Comparison of ENCODE assay signal across 18 cellular contexts in genomic region chr3:155746703-155747102, GRCh38. TPM values are rescaled to one million over a fixed set of nuclear protein-coding genes. Genes with fewer than 3 reads are reported as not detected.
DNase-seq lines count a peak whose midpoint lies in the region; ATAC-seq, FAIRE-seq and TF ChIP-seq lines count a peak whose summit lies in the region.
"Had no signal": no experiment of that assay in that cellular context is flagged by ENCODE, and none has a peak within 500 bp of the region (broad histone marks: within the 10 kb centered on the region; RNA-seq: fewer than 3 reads in every experiment).

No MANE protein-coding gene starts in this region.

- no peaks in the 10 kb centered on the region for H3K79me1 ChIP-seq in H1 (ENCODE audit: low read depth, low read length)

- H3K36me3 ChIP-seq in ES-I3 (ENCODE audit: insufficient read depth, low read length) (no peaks in the 10 kb centered on the region), H1 (ENCODE audit: control insufficient read depth in 2 of 4, insufficient read depth in 4 of 4, low read length in 3 of 4) (no peaks in the 10 kb centered on the region), neural cell (ENCODE audit: insufficient read depth, low read length) (no peaks in the 10 kb centered on the region), small intestine (ENCODE audit: control insufficient read depth in 2 of 2, insufficient read depth in 2 of 2, low read length in 2 of 2) (no peaks in the 10 kb centered on the region)
- H3K36me3 ChIP-seq: SJCRH30 had no signal

- ATAC-seq in GM21447 (IDR thresholded peaks at IDR 0.05; ENCODE audit: unreplicated experiment) (no peak), GM21737 (IDR thresholded peaks at IDR 0.05; ENCODE audit: unreplicated experiment) (no peak)

- no peak overlapping the region for H2AK5ac ChIP-seq in H1 (ENCODE audit: low read depth, low read length)

- no peak overlapping the region for H2BK120ac ChIP-seq in H1 (replicated peaks; ENCODE audit: low read depth, low read length)

- H4K20me1 ChIP-seq in H1 (replicated peaks in 1 of 2; ENCODE audit: control insufficient read depth in 1 of 2, insufficient read depth in 2 of 2, low read length in 2 of 2) (no peaks in the 10 kb centered on the region), neural cell (ENCODE audit: insufficient read depth) (no peaks in the 10 kb centered on the region)

- H2AFZ ChIP-seq in H1 (ENCODE audit: low read length) (no peak overlapping the region), neural cell (ENCODE audit: low read depth, low read length) (no peak overlapping the region)
- H2AFZ ChIP-seq: GM23248 had no signal

- H2BK20ac ChIP-seq in H1 (ENCODE audit: low read length), result no peak overlapping the region

- H3K4me2 ChIP-seq in H1 (ENCODE audit: insufficient read depth in 1 of 2, low read depth in 2 of 2, low read length in 2 of 2), result peak overlapping the region; percentile 78 to 94
- H3K4me2 ChIP-seq in neural cell (ENCODE audit: low read length), result peak overlapping the region; percentile 57

- peak overlapping the region; percentile 91; the same call in 1 of the 2 replicates for H3K9ac ChIP-seq in ES-I3 (ENCODE audit: low read depth, low read length)
- no peak overlapping the region for H3K9ac ChIP-seq in H1 (replicated peaks in 1 of 4; ENCODE audit: extremely low read depth in 1 of 4, low read depth in 3 of 4, low read length in 3 of 4)
- no peak overlapping the region for H3K9ac ChIP-seq in neural cell (ENCODE audit: low read length)
- H3K9ac ChIP-seq: GM23248 had no signal

- H3K4me3 ChIP-seq in H1 (ENCODE audit: extremely low read depth in 1 of 4, insufficient read depth in 2 of 4, low read depth in 3 of 4, low read length in 4 of 4), result peak overlapping the region in 1 of 4 experiments; percentile 56; a peak in 2 of 8 replicates
- H3K4me3 ChIP-seq in neural cell (ENCODE audit: low read length), result no peak overlapping the region
- H3K4me3 ChIP-seq in small intestine (ENCODE audit: low read depth in 1 of 2, low read length in 2 of 2), result no peak overlapping the region
- H3K4me3 ChIP-seq: GM23248 had no signal

- H3K56ac ChIP-seq in H1 (replicated peaks; ENCODE audit: insufficient read length, low read depth, low read length), result peak overlapping the region; percentile 36

- H3K27ac ChIP-seq in H1 (ENCODE audit: low read depth, low read length) (no peak overlapping the region), neural cell (ENCODE audit: low read length) (no peak overlapping the region), small intestine (ENCODE audit: low read depth in 1 of 2, low read length in 1 of 2) (no peak overlapping the region)
- H3K27ac ChIP-seq: GM23248, SJCRH30 had no signal

- H3K9me3 ChIP-seq in ES-I3 (ENCODE audit: control insufficient read depth, insufficient read depth, low read length), result no peaks in the 10 kb centered on the region
- H3K9me3 ChIP-seq in H1 (ENCODE audit: insufficient read depth in 2 of 2, low read depth in 1 of 2, low read length in 1 of 2), result no peaks in the 10 kb centered on the region
- no peaks in the 10 kb centered on the region for H3K9me3 ChIP-seq in neural cell (ENCODE audit: low read length)
- H3K9me3 ChIP-seq in small intestine (ENCODE audit: control insufficient read depth, low read depth), result no peaks in the 10 kb centered on the region
- H3K9me3 ChIP-seq: Caco-2, SJCRH30 had no signal

- H3K4me1 ChIP-seq in ES-I3 (ENCODE audit: insufficient read depth, low read length) (peaks cover 24% of the 10 kb centered on the region), H1 (replicated peaks in 1 of 4; ENCODE audit: control insufficient read depth in 3 of 4, insufficient read depth in 4 of 4, low read length in 3 of 4) (peaks cover 5 to 14% (median 11%) of the 10 kb centered on the region in 4 experiments; a peak in 6 of 7 replicates), small intestine (ENCODE audit: control insufficient read depth in 2 of 2, insufficient read depth in 1 of 2, low read depth in 1 of 2, low read length in 1 of 2) (no peaks in the 10 kb centered on the region)

- no peak overlapping the region for H2BK12ac ChIP-seq in H1 (ENCODE audit: low read depth, low read length)

- TF ChIP-seq RAD21 in H1 (IDR thresholded peaks at IDR 0.05 in 1 of 2, conservative IDR thresholded peaks at IDR 0.05 in 1 of 2; ENCODE audit: low read depth in 2 of 2, low read length in 2 of 2) (no peak), neural cell (conservative IDR thresholded peaks at IDR 0.05) (no peak)

- no peak overlapping the region for H4K91ac ChIP-seq in H1 (replicated peaks; ENCODE audit: insufficient read length, low read length)

- no peak overlapping the region for H3K14ac ChIP-seq in H1 (ENCODE audit: insufficient read length)

- no peak for TF ChIP-seq POLR2A in H1 (IDR thresholded peaks at IDR 0.05; ENCODE audit: control extremely low read depth in 1 of 2, low read depth in 2 of 2, low read length in 2 of 2)

- TF ChIP-seq CTCF in H1 (IDR thresholded peaks at IDR 0.05; ENCODE audit: control extremely low read depth in 1 of 3, insufficient read depth in 1 of 3, low read depth in 1 of 3, low read length in 3 of 3), result no peak
- TF ChIP-seq CTCF in neural cell (IDR thresholded peaks at IDR 0.05; ENCODE audit: poor library complexity, severe bottlenecking), result no peak

- CTCF ChIA-PET in HEK293T (lab: Yijun Ruan, JAX) (no interaction called here), H1 (lab: Charles Lee; ENCODE audit: partially characterized antibody) (interaction anchor here (0.7 to 3.8 kb wide), 5 partner anchors 8 to 106 kb away, joined by 3 to 19 read pairs (median 3); partner anchors contain the start of gene C3orf33)

- POLR2A ChIA-PET in HEK293T (lab: Yijun Ruan, JAX), result interaction anchor here (1.0 to 1.9 kb wide), 2 partner anchors 9 to 59 kb away, joined by 3 to 7 read pairs; partner anchors contain the start of gene C3orf33
- POLR2A ChIA-PET in H1 (lab: Charles Lee; ENCODE audit: partially characterized antibody), result interaction anchor here (0.6 to 2.5 kb wide), 4 partner anchors 59 to 177 kb away, joined by 3 to 10 read pairs (median 4); partner anchors contain the start of gene C3orf33

- H3K27me3 ChIP-seq in H1 (replicated peaks in 1 of 4; ENCODE audit: control insufficient read depth in 3 of 4, extremely low read depth in 1 of 4, insufficient read depth in 3 of 4, low read length in 3 of 4) (no peaks in the 10 kb centered on the region), neural cell (ENCODE audit: insufficient read depth, low read depth, low read length) (no peaks in the 10 kb centered on the region), small intestine (ENCODE audit: control insufficient read depth in 2 of 2, insufficient read depth in 2 of 2, low read length in 2 of 2) (peaks cover 0 to 8% of the 10 kb centered on the region in 2 donors)
- H3K27me3 ChIP-seq: SJCRH30 had no signal

- peak overlapping the region; percentile 5 for H4K5ac ChIP-seq in H1 (ENCODE audit: insufficient read length, low read depth, low read length)

- H3K9me2 ChIP-seq in neural cell (ENCODE audit: insufficient read depth, low read length), result no peaks in the 10 kb centered on the region

- H2BK15ac ChIP-seq in H1 (ENCODE audit: low read length), result no peak overlapping the region

- H3K79me2 ChIP-seq in H1 (ENCODE audit: control insufficient read depth in 1 of 2, insufficient read depth in 2 of 2, low read length in 2 of 2) (peaks cover 0 to 20% of the 10 kb centered on the region in 2 experiments; a peak in 2 of 4 replicates), neural cell (replicated peaks; ENCODE audit: insufficient read depth, low read length) (peaks cover 26% of the 10 kb centered on the region)

- peaks cover 8% of the 10 kb centered on the region for H3K23me2 ChIP-seq in H1 (ENCODE audit: low read depth, low read length)

- H3K4ac ChIP-seq in H1 (replicated peaks; ENCODE audit: insufficient read length, low read depth, low read length), result no peak overlapping the region

- DNase-seq in HEK293T (ENCODE audit: extremely low spot score), result no peak
- DNase-seq in H1 (ENCODE audit: low read depth in 1 of 2, low spot score in 2 of 2), result no peak
- no peak for DNase-seq in NCI-H2196 (lab: John Stamatoyannopoulos, UW; ENCODE audit: unreplicated experiment)
- no peak for DNase-seq in small intestine
- DNase-seq: ACHN; Caco-2; DMS153; GM23248; HFFc6; NCI-H1092; NCI-H345; NCI-H526; NK-92 treated with Interleukin-12 subunit alpha and Interleukin-12 subunit beta, amount 100 ng/mL, for 24 hours; SJCRH30 had no signal

- no peak overlapping the region for H2BK5ac ChIP-seq in H1 (ENCODE audit: low read depth, low read length)

- TF ChIP-seq EP300 in H1 (IDR thresholded peaks at IDR 0.05; ENCODE audit: borderline replicate concordance in 1 of 2, low read depth in 2 of 2, low read length in 2 of 2) (no peak), neural cell (conservative IDR thresholded peaks at IDR 0.05; ENCODE audit: poor library complexity, severe bottlenecking) (no peak)

- H3K23ac ChIP-seq in H1 (ENCODE audit: insufficient read length), result no peak overlapping the region

- H3K18ac ChIP-seq in H1 (ENCODE audit: extremely low read depth, low read length), result no peak overlapping the region

- no peak overlapping the region for H4K8ac ChIP-seq in H1 (ENCODE audit: extremely low read depth, insufficient read depth, low read length)

- FAIRE-seq in H1 (lab: Jason Lieb, UNC) (no peak), small intestine (lab: Jason Lieb, UNC) (no peak)

- WGBS in H1 (ENCODE audit: extremely low coverage in 1 of 2, insufficient coverage in 1 of 2, insufficient read length in 1 of 2, insufficient replicate concordance in 2 of 2, low coverage in 1 of 2, low lambda C conversion rate in 2 of 2, missing lambda C conversion rate in 1 of 2), 2 experiments, result 54% methylated on average over 1 of the region's 1 CpG; no CpG with 5 or more reads in 1 of the 2 experiments
- 78 to 96% (median 82%) methylated on average over 1 of the region's 1 CpG for WGBS in small intestine, 3 donors

- peaks cover 6% of the 10 kb centered on the region for H3F3A ChIP-seq in neural cell (ENCODE audit: insufficient read depth, low read length, poor library complexity, severe bottlenecking)

RNA-seq across cellular contexts. Expression of gene PLCH1, which starts 1.8 kb away (rescaled TPM):
- 17.2 and 17.4 TPM in 2 replicates for total RNA-seq in H1 (2021; fragmentation: NEBNext Ultra II Directional; extraction: Animal tissue kit (Norgen Biotek cat#: 25700))
- 5.0 and 5.8 TPM in 2 replicates for polyA plus RNA-seq in H1 (2011; rRNA removed)
- polyA plus RNA-seq in H1 (2011; cell fraction: cytosol; rRNA removed), result 9.4 TPM
- polyA plus RNA-seq in H1 (2011; cell fraction: nucleus; rRNA removed), result 11.0 TPM
- 6.4 to 11.7 TPM (median 9.4 TPM) in 4 replicates for polyA plus RNA-seq in H1 (2012, experiment 1 of 2)
- polyA plus RNA-seq in H1 (2012, experiment 2 of 2), result 0.70 TPM
- polyA plus RNA-seq in H1 (2013, experiment 1 of 2), result 5.1 TPM
- 5.5 TPM for polyA plus RNA-seq in H1 (2013, experiment 2 of 2)
- polyA minus RNA-seq in H1 (2011; rRNA and poly(A)+ RNA removed), result 41.0 and 52.3 TPM in 2 replicates
- 19.7 TPM for polyA minus RNA-seq in H1 (2011; cell fraction: cytosol; rRNA and poly(A)+ RNA removed)
- polyA minus RNA-seq in H1 (2011; cell fraction: nucleus; rRNA and poly(A)+ RNA removed), result 39.3 TPM
- polyA plus RNA-seq in neural cell, result 12.1 and 13.5 TPM in 2 replicates
- polyA minus RNA-seq in neural cell, result 50.9 and 54.8 TPM in 2 replicates
- polyA plus RNA-seq in small intestine, result 1 to 10 TPM; 1.4 to 3.1 (median 2.5) TPM
- total RNA-seq: GM23248, HFFc6 had no signal
- polyA plus RNA-seq: GM23248 had no signal

RNA-seq across cellular contexts. Expression of gene C3orf33, which starts 59.4 kb away (rescaled TPM):
- total RNA-seq in H1 (2021; fragmentation: NEBNext Ultra II Directional; extraction: Animal tissue kit (Norgen Biotek cat#: 25700)), result 2.4 and 3.4 TPM in 2 replicates
- polyA plus RNA-seq in H1 (2011; rRNA removed) (3.3 and 4.5 TPM in 2 replicates), neural cell (9.0 and 9.8 TPM in 2 replicates), small intestine (1 to 10 TPM in 2 of 3 donors, under 1 TPM in 1; 0.89 to 3.4 (median 1.1) TPM)
- polyA plus RNA-seq in H1 (2011; cell fraction: cytosol; rRNA removed), result 3.0 TPM
- polyA plus RNA-seq in H1 (2011; cell fraction: nucleus; rRNA removed), result 2.0 TPM
- 1.4 to 2.5 TPM (median 1.8 TPM) in 4 replicates for polyA plus RNA-seq in H1 (2012, experiment 1 of 2)
- 0.94 TPM for polyA plus RNA-seq in H1 (2012, experiment 2 of 2)
- 3.8 TPM for polyA plus RNA-seq in H1 (2013, experiment 1 of 2)
- polyA plus RNA-seq in H1 (2013, experiment 2 of 2), result 4.5 TPM
- polyA minus RNA-seq in H1 (2011; rRNA and poly(A)+ RNA removed), result 0.38 and 0.85 TPM in 2 replicates
- polyA minus RNA-seq in H1 (2011; cell fraction: cytosol; rRNA and poly(A)+ RNA removed), result 1.0 TPM
- 1.5 TPM for polyA minus RNA-seq in H1 (2011; cell fraction: nucleus; rRNA and poly(A)+ RNA removed)
- 9.5 TPM in 2 replicates for polyA minus RNA-seq in neural cell
